ENCODE assay signal across 8 cellular contexts in the genomic region with DNA sequence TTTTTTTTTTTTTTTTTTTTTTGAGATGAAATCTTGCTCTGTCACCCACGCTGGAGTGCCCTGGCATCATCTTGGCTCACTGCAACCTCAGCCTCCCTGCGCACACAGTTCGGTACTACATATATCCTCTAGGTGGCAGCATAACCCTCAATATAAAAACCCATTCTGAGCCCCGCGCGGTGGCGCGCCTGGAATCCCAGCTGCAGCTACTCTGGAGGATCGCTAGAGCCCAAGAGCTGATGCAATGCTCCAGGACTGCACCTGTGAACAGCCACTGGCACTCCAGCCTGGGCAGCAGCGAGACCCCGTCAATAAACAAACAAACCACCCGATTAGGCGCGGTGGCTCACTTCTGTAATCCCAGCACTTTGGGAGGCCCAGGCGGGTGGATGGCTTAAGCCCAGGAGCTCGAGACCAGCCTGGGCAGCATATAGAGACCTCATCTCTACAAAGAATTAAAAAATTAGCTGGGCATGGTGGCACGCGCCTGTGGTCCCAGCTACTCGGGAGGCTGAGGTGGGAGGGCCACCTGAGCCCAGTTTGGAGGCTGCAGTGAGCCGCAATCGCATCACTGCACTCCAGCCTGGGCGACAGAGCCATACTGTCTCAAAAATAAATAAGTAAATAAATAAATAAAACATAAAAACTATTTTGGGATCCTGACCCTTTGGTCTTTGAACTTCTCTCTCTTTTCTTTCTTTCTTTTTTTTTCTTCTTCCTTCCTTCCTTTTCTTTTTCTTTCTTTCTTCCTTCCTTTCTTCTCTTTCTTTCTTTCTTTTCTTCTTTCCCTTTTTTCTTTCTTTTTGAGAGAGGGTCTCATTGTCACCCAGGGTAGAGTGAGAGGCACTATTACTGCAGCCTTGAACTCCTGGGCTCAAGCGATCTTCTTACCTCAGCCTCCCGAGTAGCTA. TPM values are rescaled to one million over a fixed set of nuclear protein-coding genes. Genes with fewer than 3 reads are reported as not detected.
DNase-seq lines count a peak whose midpoint lies in the region; ATAC-seq and TF ChIP-seq lines count a peak whose summit lies in the region.

No MANE protein-coding gene starts in this region.

- no peaks in the 10 kb centered on the region for H3K4me1 ChIP-seq in adipocyte (ENCODE audit: control insufficient read depth, insufficient read depth, low read length)
- peaks cover 0 to 6% (median 4%) of the 10 kb centered on the region in 9 donors for H3K4me1 ChIP-seq in heart right ventricle

- intact Hi-C loops in heart right ventricle (cut with DNase I) = loop anchor here (1.0 to 10.0 kb wide), 11 partner anchors 109 to 324 kb away; no protein-coding TSS in a partner anchor

- no peaks in the 10 kb centered on the region for H3K9me3 ChIP-seq in adipocyte (ENCODE audit: control insufficient read depth, low read length)
- no peaks in the 10 kb centered on the region for H3K9me3 ChIP-seq in heart right ventricle

- peaks cover 6% of the 10 kb centered on the region for H3K27me3 ChIP-seq in adipocyte (replicated peaks; ENCODE audit: control insufficient read depth, insufficient read depth, low read length)
- H3K27me3 ChIP-seq in heart right ventricle = peaks cover 0 to 5% (median 0%) of the 10 kb centered on the region in 7 donors

- ATAC-seq in HG02870 (IDR thresholded peaks at IDR 0.05; ENCODE audit: unreplicated experiment) (peak; percentile 73), heart right ventricle (peak; percentile 96 to 99 (median 98)), GM18520 (IDR thresholded peaks at IDR 0.05; ENCODE audit: unreplicated experiment) (no peak)

- H3K4me3 ChIP-seq in adipocyte (ENCODE audit: low read length) (no peak overlapping the region), heart right ventricle (peak overlapping the region in 1 of 10 donors; percentile 11)

- H3K36me3 ChIP-seq in adipocyte (ENCODE audit: control insufficient read depth, insufficient read depth, low read length, severe bottlenecking) (no peaks in the 10 kb centered on the region), heart right ventricle (no peaks in the 10 kb centered on the region)

- peak; percentile 79 for TF ChIP-seq CTCF in GM10248 (IDR thresholded peaks at IDR 0.05; ENCODE audit: control extremely low read depth, extremely low read depth, low read depth, missing control alignments)
- peak; percentile 48 to 84 (median 79) for TF ChIP-seq CTCF in heart right ventricle (IDR thresholded peaks at IDR 0.05)

- 26 to 28% methylated on average over 24 of the region's 24 CpGs for WGBS in heart right ventricle, 2 donors

- H3K27ac ChIP-seq in heart right ventricle = no peak overlapping the region

- H3K9ac ChIP-seq in adipocyte (ENCODE audit: low read length) = no peak overlapping the region

- CTCF ChIA-PET in GM10248 (lab: Yijun Ruan, JAX) = interaction anchor here (0.6 to 4.9 kb wide), 35 partner anchors 8 to 1164 kb away, joined by 3 to 70 read pairs (median 4); partner anchors contain the start of genes AKAP10 and SPECC1

- peak; percentile 72 for DNase-seq in GM10248 (ENCODE audit: extremely low spot score)
- DNase-seq in NCI-H1694 treated with DMSO at 0.1 percent for 48 hours (lab: John Stamatoyannopoulos, UW) = peak; percentile 91
- peak; percentile 44 to 77 (median 66) for DNase-seq in T-helper 1 cell
- DNase-seq in adipocyte (ENCODE audit: low read depth) = peak; percentile 98
- peak; percentile 85 to 87 for DNase-seq in heart right ventricle
- DNase-seq in putamen (ENCODE audit: low spot score) = peak; percentile 92

- POLR2A ChIA-PET in GM10248 (lab: Yijun Ruan, JAX) = interaction anchor here (0.6 kb wide), 3 partner anchors 19 to 716 kb away, joined by 3 to 10 read pairs (median 5); no protein-coding TSS in a partner anchor

RNA-seq across cellular contexts. Expression of gene AKAP10, which starts 15.4 kb away (rescaled TPM):
- 10 to 100 TPM; 12.2 to 17.0 (median 14.2) TPM for total RNA-seq in heart right ventricle
- 1 to 10 TPM; 3.7 to 8.0 TPM for polyA plus RNA-seq in heart right ventricle

RNA-seq across cellular contexts. Expression of gene SPECC1, which starts 16.1 kb away (rescaled TPM):
- 10 to 100 TPM in 5 of 10 donors, 1 to 10 TPM in 5; 6.8 to 15.2 (median 9.7) TPM for total RNA-seq in heart right ventricle
- polyA plus RNA-seq in heart right ventricle = 1 to 10 TPM; 2.9 to 6.6 TPM
